11 cellular contexts compared by ENCODE assay signal in the genomic region with DNA sequence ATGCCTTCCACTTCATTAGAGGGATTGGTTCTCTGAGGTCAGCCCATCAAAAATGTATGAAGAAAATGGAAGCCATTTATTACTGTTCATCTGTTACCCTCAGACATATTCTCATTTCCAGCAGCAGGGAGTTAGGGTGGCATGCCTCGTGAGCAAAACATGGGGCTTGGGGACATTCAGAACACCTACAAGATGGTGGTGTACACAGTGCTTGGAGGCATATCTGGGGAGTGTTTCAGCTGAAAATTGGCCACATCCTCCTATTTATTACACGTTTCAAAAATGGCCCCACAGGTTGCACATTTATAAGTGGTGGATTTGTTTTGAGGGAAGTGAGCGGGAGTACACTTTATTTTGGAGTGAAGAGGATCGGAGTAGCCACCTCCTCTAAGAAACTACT.
DNase-seq lines count a peak whose midpoint lies in the region; ATAC-seq, FAIRE-seq and TF ChIP-seq lines count a peak whose summit lies in the region.
"Had no signal": no experiment of that assay in that cellular context is flagged by ENCODE, and none has a peak within 500 bp of the region (broad histone marks: within the 10 kb centered on the region; RNA-seq: fewer than 3 reads in every experiment).

No MANE protein-coding gene starts in this region.

- TF ChIP-seq RAD21 in H1 (IDR thresholded peaks at IDR 0.05 in 1 of 2, conservative IDR thresholded peaks at IDR 0.05 in 1 of 2; ENCODE audit: low read depth in 2 of 2, low read length in 2 of 2), result no peak

- 74% methylated on average over 4 of the region's 4 CpGs; no CpG with 5 or more reads in 1 of the 2 experiments for WGBS in H1 (ENCODE audit: extremely low coverage in 1 of 2, insufficient coverage in 1 of 2, insufficient read length in 1 of 2, insufficient replicate concordance in 2 of 2, low coverage in 1 of 2, low lambda C conversion rate in 2 of 2, missing lambda C conversion rate in 1 of 2), 2 experiments

- no peak for TF ChIP-seq POLR2A in H1 (IDR thresholded peaks at IDR 0.05; ENCODE audit: control extremely low read depth in 1 of 2, low read depth in 2 of 2, low read length in 2 of 2)

- peaks cover 0 to 4% of the 10 kb centered on the region in 2 experiments for H4K20me1 ChIP-seq in H1 (replicated peaks in 1 of 2; ENCODE audit: control insufficient read depth in 1 of 2, insufficient read depth in 2 of 2, low read length in 2 of 2)

- H4K91ac ChIP-seq in H1 (replicated peaks; ENCODE audit: insufficient read length, low read length), result no peak overlapping the region

- peaks cover 0 to 3% (median 0%) of the 10 kb centered on the region in 7 donors for H3K9me3 Mint-ChIP-seq in CD4-positive, CD25-positive, alpha-beta regulatory T cell
- H3K9me3 Mint-ChIP-seq in IgD-negative memory B cell, result no peaks in the 10 kb centered on the region
- no peaks in the 10 kb centered on the region for H3K9me3 Mint-ChIP-seq in progenitor cell of endocrine pancreas (ENCODE audit: low read depth)

- no peaks in the 10 kb centered on the region for H3K36me3 Mint-ChIP-seq in CD4-positive, CD25-positive, alpha-beta regulatory T cell
- H3K36me3 Mint-ChIP-seq in IgD-negative memory B cell, result peaks cover 1% of the 10 kb centered on the region
- H3K36me3 Mint-ChIP-seq in progenitor cell of endocrine pancreas (ENCODE audit: insufficient read depth), result no peaks in the 10 kb centered on the region

- no peak overlapping the region for H2BK12ac ChIP-seq in H1 (ENCODE audit: low read depth, low read length)

- peak overlapping the region; percentile 75 for H3K4me3 ChIP-seq in CD4-positive, CD25-positive, alpha-beta regulatory T cell (ENCODE audit: low read depth, low read length)
- H3K4me3 ChIP-seq in H1 (ENCODE audit: extremely low read depth in 1 of 4, insufficient read depth in 2 of 4, low read depth in 3 of 4, low read length in 4 of 4), result 0 out of 8 replicates have a peak overlapping the region, but pooled peaks of 1 of the 4 experiments have one; percentile 69

- H4K5ac ChIP-seq in H1 (ENCODE audit: insufficient read length, low read depth, low read length), result no peak overlapping the region

- H2BK20ac ChIP-seq in H1 (ENCODE audit: low read length), result no peak overlapping the region

- POLR2A ChIA-PET in H1 (lab: Charles Lee; ENCODE audit: partially characterized antibody), result no interaction called here

- no peak overlapping the region for H3K23ac ChIP-seq in H1 (ENCODE audit: insufficient read length)

- H3K27me3 Mint-ChIP-seq in CD4-positive, CD25-positive, alpha-beta regulatory T cell, result peaks cover 12% of the 10 kb centered on the region
- H3K27me3 Mint-ChIP-seq in IgD-negative memory B cell (no peaks in the 10 kb centered on the region), progenitor cell of endocrine pancreas (no peaks in the 10 kb centered on the region)

- H3K36me3 ChIP-seq in CD4-positive, CD25-positive, alpha-beta regulatory T cell (ENCODE audit: control insufficient read depth, insufficient read depth, low read length), result no peaks in the 10 kb centered on the region
- H3K36me3 ChIP-seq in H1 (ENCODE audit: control insufficient read depth in 2 of 4, insufficient read depth in 4 of 4, low read length in 3 of 4), result peaks cover 0 to 3% (median 0%) of the 10 kb centered on the region in 4 experiments; a peak in 1 of 8 replicates

- H3K79me1 ChIP-seq in H1 (ENCODE audit: low read depth, low read length), result no peaks in the 10 kb centered on the region

- no peak overlapping the region for H2AFZ ChIP-seq in H1 (ENCODE audit: low read length)

- no peak overlapping the region for H2BK120ac ChIP-seq in H1 (replicated peaks; ENCODE audit: low read depth, low read length)

- no peak overlapping the region for H3K4ac ChIP-seq in H1 (replicated peaks; ENCODE audit: insufficient read length, low read depth, low read length)

- H2BK15ac ChIP-seq in H1 (ENCODE audit: low read length), result no peak overlapping the region

- DNase-seq in CD4-positive, CD25-positive, alpha-beta regulatory T cell, result peak in 1 of 3 donors; percentile 21
- no peak for DNase-seq in H1 (ENCODE audit: low read depth in 1 of 2, low spot score in 2 of 2)
- no peak for DNase-seq in progenitor cell of endocrine pancreas (ENCODE audit: low spot score, unreplicated experiment)
- no peak for DNase-seq in iPS-NIHi11 (ENCODE audit: low spot score)
- no peak for DNase-seq in NCI-H82 treated with DMSO at 0.1 percent for 48 hours (lab: John Stamatoyannopoulos, UW; ENCODE audit: unreplicated experiment)
- DNase-seq: activated CD8-positive, alpha-beta memory T cell treated with anti-CD3 and anti-CD28 coated beads for 24 hours; dermis blood vessel endothelial cell; islet precursor cell had no signal

- CTCF ChIA-PET in H1 (lab: Charles Lee; ENCODE audit: partially characterized antibody), result interaction anchor here (1.3 to 2.2 kb wide), 2 partner anchors 12 to 93 kb away, joined by 3 to 7 read pairs; partner anchors contain the start of gene SPAG6

- H3K4me1 ChIP-seq in CD4-positive, CD25-positive, alpha-beta regulatory T cell (ENCODE audit: control insufficient read depth, insufficient read depth, low read length, poor library complexity, severe bottlenecking), result peaks cover 22% of the 10 kb centered on the region
- H3K4me1 ChIP-seq in H1 (replicated peaks in 1 of 4; ENCODE audit: control insufficient read depth in 3 of 4, insufficient read depth in 4 of 4, low read length in 3 of 4), result peaks cover 0 to 6% (median 2%) of the 10 kb centered on the region in 4 experiments; a peak in 4 of 7 replicates

- no peak overlapping the region for H3K18ac ChIP-seq in H1 (ENCODE audit: extremely low read depth, low read length)

- H3K27ac ChIP-seq in CD4-positive, CD25-positive, alpha-beta regulatory T cell (ENCODE audit: insufficient read depth, low read length, poor library complexity, severe bottlenecking), result peak overlapping the region; percentile 87
- no peak overlapping the region for H3K27ac ChIP-seq in H1 (ENCODE audit: low read depth, low read length)

- no peak overlapping the region; a peak in 1 of 4 replicates for H3K4me2 ChIP-seq in H1 (ENCODE audit: insufficient read depth in 1 of 2, low read depth in 2 of 2, low read length in 2 of 2)

- no peak overlapping the region for H2BK5ac ChIP-seq in H1 (ENCODE audit: low read depth, low read length)

- H3K4me3 Mint-ChIP-seq in CD4-positive, CD25-positive, alpha-beta regulatory T cell, result peak overlapping the region; percentile 58 to 96 (median 92)
- H3K4me3 Mint-ChIP-seq in IgD-negative memory B cell (peak overlapping the region in 3 of 4 donors; percentile 95 to 99 (median 97)), progenitor cell of endocrine pancreas (ENCODE audit: low read depth) (peak overlapping the region; percentile 91)

- H3K9ac ChIP-seq in H1 (replicated peaks in 1 of 4; ENCODE audit: extremely low read depth in 1 of 4, low read depth in 3 of 4, low read length in 3 of 4), result no peak overlapping the region

- TF ChIP-seq CTCF in H1 (IDR thresholded peaks at IDR 0.05; ENCODE audit: control extremely low read depth in 1 of 3, insufficient read depth in 1 of 3, low read depth in 1 of 3, low read length in 3 of 3), result no peak
- TF ChIP-seq CTCF in progenitor cell of endocrine pancreas (IDR thresholded peaks at IDR 0.05; ENCODE audit: unreplicated experiment), result no peak

- H3K14ac ChIP-seq in H1 (ENCODE audit: insufficient read length), result no peak overlapping the region

- H3K79me2 ChIP-seq in H1 (ENCODE audit: control insufficient read depth in 1 of 2, insufficient read depth in 2 of 2, low read length in 2 of 2), result no peaks in the 10 kb centered on the region

- TF ChIP-seq EP300 in H1 (IDR thresholded peaks at IDR 0.05; ENCODE audit: borderline replicate concordance in 1 of 2, low read depth in 2 of 2, low read length in 2 of 2), result no peak

- peak overlapping the region; percentile 44 to 97 (median 64) for H3K27ac Mint-ChIP-seq in CD4-positive, CD25-positive, alpha-beta regulatory T cell
- H3K27ac Mint-ChIP-seq in IgD-negative memory B cell (peak overlapping the region; percentile 97 to 100 (median 99)), progenitor cell of endocrine pancreas (peak overlapping the region; percentile 98)

- no peaks in the 10 kb centered on the region for H3K27me3 ChIP-seq in CD4-positive, CD25-positive, alpha-beta regulatory T cell (ENCODE audit: control insufficient read depth, insufficient read depth, low read length)
- H3K27me3 ChIP-seq in H1 (replicated peaks in 1 of 4; ENCODE audit: control insufficient read depth in 3 of 4, extremely low read depth in 1 of 4, insufficient read depth in 3 of 4, low read length in 3 of 4), result peaks cover 21 to 56% (median 45%) of the 10 kb centered on the region in 4 experiments

- peaks cover 17 to 38% (median 23%) of the 10 kb centered on the region in 4 donors for H3K4me1 Mint-ChIP-seq in CD4-positive, CD25-positive, alpha-beta regulatory T cell
- peaks cover 31 to 54% (median 50%) of the 10 kb centered on the region in 3 donors for H3K4me1 Mint-ChIP-seq in IgD-negative memory B cell
- peaks cover 29% of the 10 kb centered on the region for H3K4me1 Mint-ChIP-seq in progenitor cell of endocrine pancreas (ENCODE audit: low read depth)

- no peak for ATAC-seq in CD4-positive, CD25-positive, alpha-beta regulatory T cell (ENCODE audit: low read depth in 2 of 2)
- ATAC-seq in HG03354 (IDR thresholded peaks at IDR 0.05; ENCODE audit: poor library complexity, severe bottlenecking, unreplicated experiment) (no peak), HG02642 (IDR thresholded peaks at IDR 0.05; ENCODE audit: poor library complexity, unreplicated experiment) (no peak)

- H3K9me3 ChIP-seq in CD4-positive, CD25-positive, alpha-beta regulatory T cell (ENCODE audit: control insufficient read depth in 2 of 2, low read length in 2 of 2), result no peaks in the 10 kb centered on the region
- H3K9me3 ChIP-seq in H1 (ENCODE audit: insufficient read depth in 2 of 2, low read depth in 1 of 2, low read length in 1 of 2), result no peaks in the 10 kb centered on the region

- no peak overlapping the region for H3K56ac ChIP-seq in H1 (replicated peaks; ENCODE audit: insufficient read length, low read depth, low read length)

- H2AK5ac ChIP-seq in H1 (ENCODE audit: low read depth, low read length), result no peak overlapping the region

- FAIRE-seq in H1 (lab: Jason Lieb, UNC), result no peak

- peaks cover 11% of the 10 kb centered on the region; the same call in 1 of the 2 replicates for H3K23me2 ChIP-seq in H1 (ENCODE audit: low read depth, low read length)

- H4K8ac ChIP-seq in H1 (ENCODE audit: extremely low read depth, insufficient read depth, low read length), result no peak overlapping the region

TF ChIP-seq in H1, 55 proteins besides CTCF, POLR2A, EP300 and RAD21:
- TF ChIP-seq EZH2 (IDR thresholded peaks at IDR 0.05; ENCODE audit: low read depth, low read length, severe bottlenecking) (peak; percentile 5), POU5F1 (IDR thresholded peaks at IDR 0.05; ENCODE audit: low read depth, low read length) (no peak), RNF2 (IDR thresholded peaks at IDR 0.05; ENCODE audit: borderline replicate concordance, low read depth, low read length, missing control alignments, poor library complexity, severe bottlenecking) (peak; percentile 66)
TF ChIP-seq in H1: peak in this region for 2.
